In the genomic region with DNA sequence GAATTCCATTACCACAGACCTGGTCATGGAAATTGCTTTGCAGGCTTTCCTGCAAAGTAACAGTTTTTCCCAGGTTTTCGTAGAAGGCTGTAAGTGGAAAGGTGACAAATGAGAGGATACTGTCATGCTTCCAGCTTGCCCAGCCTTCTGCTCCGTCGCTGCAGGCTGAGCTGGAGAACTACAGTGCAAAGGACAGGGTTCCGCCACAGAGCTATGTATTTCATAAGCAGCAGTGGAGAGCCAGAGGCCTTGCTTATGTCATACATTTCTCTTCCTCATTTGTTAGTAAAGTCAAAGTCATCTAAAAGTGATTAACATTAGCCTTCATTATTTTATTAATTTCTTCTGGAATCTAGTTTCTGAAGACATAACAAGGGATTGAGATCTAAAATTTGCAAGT, we compare ENCODE assay signal across 12 cellular contexts.
DNase-seq lines count a peak whose midpoint lies in the region; ATAC-seq and TF ChIP-seq lines count a peak whose summit lies in the region.
"Had no signal": no experiment of that assay in that cellular context is flagged by ENCODE, and none has a peak within 500 bp of the region (broad histone marks: within the 10 kb centered on the region; RNA-seq: fewer than 3 reads in every experiment).

No MANE protein-coding gene starts in this region.

- no peaks in the 10 kb centered on the region for H3K36me3 ChIP-seq in Peyer's patch
- H3K36me3 ChIP-seq in heart left ventricle, result peaks cover 0 to 44% (median 35%) of the 10 kb centered on the region in 9 donors
- peaks cover 0 to 2% of the 10 kb centered on the region in 2 experiments for H3K36me3 ChIP-seq in trophoblast cell (ENCODE audit: control insufficient read depth in 1 of 2, insufficient read depth in 2 of 2, low read length in 2 of 2)

- no peak for TF ChIP-seq POLR2A in Peyer's patch (IDR thresholded peaks at IDR 0.05)
- no peak for TF ChIP-seq POLR2A in heart left ventricle (IDR thresholded peaks at IDR 0.05)

- H3K4me1 ChIP-seq in Peyer's patch, result peaks cover 0 to 53% (median 8%) of the 10 kb centered on the region in 4 donors
- peaks cover 10 to 97% (median 79%) of the 10 kb centered on the region in 12 donors for H3K4me1 ChIP-seq in heart left ventricle
- H3K4me1 ChIP-seq in trophoblast cell (ENCODE audit: control insufficient read depth in 1 of 2, insufficient read depth in 2 of 2, low read length in 2 of 2), result peaks cover 8 to 9% of the 10 kb centered on the region in 2 experiments

- H2BK12ac ChIP-seq in trophoblast cell (ENCODE audit: low read length), result no peak overlapping the region

- no peak overlapping the region for H3K4ac ChIP-seq in trophoblast cell (ENCODE audit: low read depth, low read length)

- peak overlapping the region in 3 of 4 donors; percentile 46 to 79 (median 71) for H3K27ac ChIP-seq in Peyer's patch
- H3K27ac ChIP-seq in heart left ventricle, result peak overlapping the region in 8 of 12 donors; percentile 2 to 77 (median 36)
- H3K27ac ChIP-seq in trophoblast cell (ENCODE audit: low read depth, low read length), result no peak overlapping the region
- no peak overlapping the region for H3K27ac ChIP-seq in substantia nigra (ENCODE audit: low read depth, low read length, poor library complexity, severe bottlenecking)

- H3K79me1 ChIP-seq in trophoblast cell (ENCODE audit: low read length), result peaks cover 4% of the 10 kb centered on the region

- H3K18ac ChIP-seq in trophoblast cell (ENCODE audit: low read length), result no peak overlapping the region

- H4K12ac ChIP-seq in trophoblast cell (ENCODE audit: low read depth, low read length), result no peak overlapping the region

- no peak overlapping the region for H4K8ac ChIP-seq in trophoblast cell (ENCODE audit: low read depth, low read length)

- TF ChIP-seq CTCF in Peyer's patch (IDR thresholded peaks at IDR 0.05) (no peak), heart left ventricle (IDR thresholded peaks at IDR 0.05) (no peak), GM10248 (IDR thresholded peaks at IDR 0.05; ENCODE audit: control extremely low read depth, extremely low read depth, low read depth, missing control alignments) (no peak)

- no peak overlapping the region for H2AK5ac ChIP-seq in trophoblast cell (ENCODE audit: low read length)

- intact Hi-C loops in heart left ventricle (cut with DNase I), result loop anchor here in 1 of 10 donors (2.0 kb wide), 1 partner anchor 33 kb away; no protein-coding TSS in a partner anchor

- no peak overlapping the region for H2BK5ac ChIP-seq in trophoblast cell (ENCODE audit: low read depth, low read length, poor library complexity)

- H3K9ac ChIP-seq in trophoblast cell (ENCODE audit: low read length), result no peak overlapping the region

- CTCF ChIA-PET in GM10248 (lab: Yijun Ruan, JAX), result interaction anchor here (1.2 to 14.7 kb wide), 3 partner anchors 20 to 53 kb away, joined by 4 to 113 read pairs (median 7); no protein-coding TSS in a partner anchor

- H3K27me3 ChIP-seq in Peyer's patch, result no peaks in the 10 kb centered on the region
- no peaks in the 10 kb centered on the region for H3K27me3 ChIP-seq in heart left ventricle
- no peaks in the 10 kb centered on the region for H3K27me3 ChIP-seq in trophoblast cell (ENCODE audit: insufficient read depth, low read length)
- H3K27me3 ChIP-seq: body of pancreas had no signal

- peak; percentile 33 for DNase-seq in GF-D8 (lab: John Stamatoyannopoulos, UW)
- peak in 2 of 3 donors; percentile 13 to 75 for DNase-seq in Peyer's patch
- DNase-seq in heart left ventricle, result no peak
- peak; percentile 66 to 73 for DNase-seq in trophoblast cell
- DNase-seq in NCI-H2171 treated with DMSO at 0.1 percent for 48 hours (lab: John Stamatoyannopoulos, UW), result no peak
- no peak for DNase-seq in GM10248 (ENCODE audit: extremely low spot score)
- DNase-seq in OCI-M2 (lab: John Stamatoyannopoulos, UW; ENCODE audit: unreplicated experiment), result no peak
- DNase-seq in substantia nigra (lab: John Stamatoyannopoulos, UW), result no peak
- DNase-seq: CD8-positive, alpha-beta memory T cell; erythroblast; naive B cell had no signal

- no peak overlapping the region for H2BK120ac ChIP-seq in trophoblast cell (ENCODE audit: insufficient read depth, low read length, poor library complexity)

- no peak overlapping the region for H4K91ac ChIP-seq in trophoblast cell (ENCODE audit: low read depth, low read length)

- peak in 3 of 4 donors; percentile 41 to 67 (median 50) for ATAC-seq in heart left ventricle

- POLR2A ChIA-PET in GM10248 (lab: Yijun Ruan, JAX), result no interaction called here

- H3K4me2 ChIP-seq in trophoblast cell (ENCODE audit: low read length), result no peak overlapping the region

- H3K4me3 ChIP-seq in Peyer's patch, result no peak overlapping the region
- no peak overlapping the region for H3K4me3 ChIP-seq in heart left ventricle
- no peak overlapping the region for H3K4me3 ChIP-seq in trophoblast cell (ENCODE audit: low read depth, low read length)
- H3K4me3 ChIP-seq: body of pancreas had no signal

- no peaks in the 10 kb centered on the region for H3K9me3 ChIP-seq in Peyer's patch
- H3K9me3 ChIP-seq in heart left ventricle, result no peaks in the 10 kb centered on the region
- no peaks in the 10 kb centered on the region for H3K9me3 ChIP-seq in trophoblast cell (ENCODE audit: insufficient read depth, low read depth, low read length)
- H3K9me3 ChIP-seq: body of pancreas had no signal

- 51 to 78% (median 74%) methylated on average over 4 of the region's 4 CpGs for WGBS in heart left ventricle, 4 donors
- WGBS in trophoblast cell (ENCODE audit: extremely low coverage, insufficient coverage, insufficient read length), result no CpG with 5 or more reads among the region's 4 CpGs

- no peak overlapping the region for H3K23ac ChIP-seq in trophoblast cell (ENCODE audit: low read length)

- no peak overlapping the region for H3K14ac ChIP-seq in trophoblast cell (ENCODE audit: low read length)

- no peak overlapping the region for H2AFZ ChIP-seq in trophoblast cell (ENCODE audit: insufficient read depth, low read length, poor library complexity)

- H3K79me2 ChIP-seq in trophoblast cell (ENCODE audit: control insufficient read depth, insufficient read depth, low read length, poor library complexity), result no peaks in the 10 kb centered on the region

Comparison
In these comparisons a context has a peak if more than half of its experiments do, and no peak if none do; other contexts are left out.
1. DNase-seq: peak in GF-D8 (single experiment), Peyer's patch (2 of 3) and trophoblast cell (2 of 2); none in heart left ventricle (0 of 5), NCI-H2171 treated with DMSO at 0.1 percent for 48 hours (single experiment), GM10248 (single experiment), OCI-M2 (single experiment) and substantia nigra (0 of 49).
2. H3K27ac ChIP-seq: peak in Peyer's patch (3 of 4) and heart left ventricle (8 of 12); none in trophoblast cell (single experiment) and substantia nigra (single experiment).